ENCODE assay signal across 25 cellular contexts in genomic region chr20:13650474-13650873, GRCh38.
"Had no signal": no experiment of that assay in that cellular context is flagged by ENCODE, and none has a peak within 500 bp of the region (broad histone marks: within the 10 kb centered on the region; RNA-seq: fewer than 3 reads in every experiment).

No MANE protein-coding gene starts in this region.

- H3K4me3 Mint-ChIP-seq: activated CD4-positive, alpha-beta memory T cell treated with anti-CD3 and anti-CD28 coated beads for 36 hours; activated CD4-positive, alpha-beta T cell treated with anti-CD3 and anti-CD28 coated beads, Interleukin-2, amount 10 ng/mL, durations not matched to agents 7 days and 5 days; activated naive CD8-positive, alpha-beta T cell treated with anti-CD3 and anti-CD28 coated beads, Interleukin-2, amount 50 U/mL, for 24 hours; activated T-cell treated with anti-CD3 and anti-CD28 coated beads, Interleukin-2, amount 50 U/mL, for 4 hours had no signal

- H3K9me3 Mint-ChIP-seq: activated CD4-positive, alpha-beta memory T cell treated with anti-CD3 and anti-CD28 coated beads for 36 hours; activated CD4-positive, alpha-beta T cell treated with anti-CD3 and anti-CD28 coated beads, Interleukin-2, amount 10 ng/mL, durations not matched to agents 7 days and 5 days; activated naive CD4-positive, alpha-beta T cell treated with anti-CD3 and anti-CD28 coated beads, Interleukin-2, amount 50 U/mL, for 72 hours; activated naive CD8-positive, alpha-beta T cell treated with anti-CD3 and anti-CD28 coated beads, Interleukin-2, amount 50 U/mL, for 24 hours; activated T-cell treated with anti-CD3 and anti-CD28 coated beads, Interleukin-2, amount 50 U/mL, for 4 hours had no signal

- H3K9ac ChIP-seq: SK-N-SH had no signal

- H3K36me3 Mint-ChIP-seq: activated CD4-positive, alpha-beta memory T cell treated with anti-CD3 and anti-CD28 coated beads for 36 hours; activated naive CD4-positive, alpha-beta T cell treated with anti-CD3 and anti-CD28 coated beads, Interleukin-2, amount 50 U/mL, for 72 hours had no signal

- ATAC-seq: activated naive CD4-positive, alpha-beta T cell treated with anti-CD3 and anti-CD28 coated beads, Interleukin-2, amount 50 U/mL, for 72 hours; activated naive CD8-positive, alpha-beta T cell treated with anti-CD3 and anti-CD28 coated beads, Interleukin-2, amount 50 U/mL, for 24 hours; activated T-cell treated with anti-CD3 and anti-CD28 coated beads, Interleukin-2, amount 50 U/mL, for 4 hours; body of pancreas had no signal

- H3K27ac Mint-ChIP-seq: activated CD4-positive, alpha-beta memory T cell treated with anti-CD3 and anti-CD28 coated beads for 36 hours; activated CD4-positive, alpha-beta T cell treated with anti-CD3 and anti-CD28 coated beads, Interleukin-2, amount 10 ng/mL, durations not matched to agents 7 days and 5 days; activated naive CD4-positive, alpha-beta T cell treated with anti-CD3 and anti-CD28 coated beads, Interleukin-2, amount 50 U/mL, for 72 hours; activated naive CD8-positive, alpha-beta T cell treated with anti-CD3 and anti-CD28 coated beads, Interleukin-2, amount 50 U/mL, for 24 hours had no signal

- H3K4me1 Mint-ChIP-seq: activated CD4-positive, alpha-beta T cell treated with anti-CD3 and anti-CD28 coated beads, Interleukin-2, amount 10 ng/mL, durations not matched to agents 7 days and 5 days; activated naive CD8-positive, alpha-beta T cell treated with anti-CD3 and anti-CD28 coated beads, Interleukin-2, amount 50 U/mL, for 24 hours had no signal

- H3K9me3 ChIP-seq: ascending aorta, body of pancreas, SK-N-SH had no signal

- FAIRE-seq: bronchial epithelial cell had no signal

- H3K36me3 ChIP-seq: ascending aorta had no signal

- DNase-seq: activated CD4-positive, alpha-beta memory T cell treated with anti-CD3 and anti-CD28 coated beads for 36 hours; activated CD4-positive, alpha-beta T cell treated with anti-CD3 and anti-CD28 coated beads, Interleukin-2, amount 10 ng/mL, durations not matched to agents 7 days and 5 days; activated CD4-positive, CD25-positive, alpha-beta regulatory T cell; activated CD8-positive, alpha-beta memory T cell treated with anti-CD3 and anti-CD28 coated beads for 24 hours; activated effector memory CD4-positive, alpha-beta T cell treated with anti-CD3 and anti-CD28 coated beads, Interleukin-2, amount 50 U/mL, for 16 hours; activated naive CD4-positive, alpha-beta T cell treated with Interleukin-2 at 50 U/mL for 16 hours; activated naive CD8-positive, alpha-beta T cell treated with anti-CD3 and anti-CD28 coated beads, Interleukin-2, amount 50 U/mL, for 24 hours; activated T-cell treated with anti-CD3 and anti-CD28 coated beads, Interleukin-2, amount 50 U/mL, for 4 hours; amniotic stem cell; body of pancreas; KBM-7; NCI-H1048; NCI-H146; NCI-H187 treated with DMSO at 0.1 percent for 48 hours; NCI-H2081 treated with DMSO at 0.1 percent for 48 hours; NCI-H226; NCI-H526; NCI-H82; SIG-M5; SK-N-SH; T-helper 1 cell had no signal

- H3K4me1 ChIP-seq: body of pancreas had no signal

- H3K27ac ChIP-seq: ascending aorta, body of pancreas, VCaP had no signal

- H3K4me3 ChIP-seq: ascending aorta, body of pancreas had no signal

- H3K27me3 ChIP-seq: ascending aorta, body of pancreas had no signal
